ENCODE assay signal across 8 cellular contexts in the genomic region with DNA sequence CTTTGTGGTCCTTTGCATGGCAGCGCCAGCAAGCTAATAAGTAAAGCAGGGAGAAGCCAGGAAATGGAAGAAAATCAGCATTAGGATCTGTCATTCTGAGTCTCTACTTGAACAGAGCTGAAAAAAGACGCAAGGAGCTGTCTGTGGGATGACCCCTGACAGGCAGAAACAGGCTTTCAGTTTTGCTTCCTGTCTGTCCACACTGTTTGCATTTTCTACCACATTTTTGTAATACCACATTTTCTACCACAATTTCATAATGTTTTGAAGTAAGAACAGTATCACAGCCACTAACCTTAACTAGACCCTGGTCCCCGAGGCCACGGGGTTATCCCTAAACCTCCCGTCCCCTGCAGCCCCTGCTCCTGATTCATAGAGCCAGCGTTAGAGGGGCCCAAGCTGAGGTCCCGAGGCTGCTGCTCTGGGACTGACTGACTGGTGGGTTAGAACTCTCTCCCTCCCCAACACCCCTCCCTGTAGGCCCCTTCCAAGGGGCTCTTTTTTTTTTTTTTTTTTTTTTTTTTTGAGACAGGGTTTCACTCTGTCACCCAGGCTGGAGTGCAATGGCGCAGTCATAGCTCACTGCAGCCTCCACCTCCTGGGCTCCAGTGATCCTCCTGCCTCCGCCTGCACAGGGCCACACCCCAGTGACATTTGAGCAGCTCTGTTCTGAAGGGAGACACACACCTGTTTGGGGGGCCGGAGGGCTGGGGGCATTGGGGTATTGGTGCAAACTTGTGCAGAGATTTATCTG. TPM values are rescaled to one million over a fixed set of nuclear protein-coding genes. Genes with fewer than 3 reads are reported as not detected.
DNase-seq lines count a peak whose midpoint lies in the region; ATAC-seq, FAIRE-seq and TF ChIP-seq lines count a peak whose summit lies in the region.

No MANE protein-coding gene starts in this region.

- POLR2A ChIA-PET in activated CD4-positive, alpha-beta T cell treated with anti-CD3 and anti-CD28 coated beads for 36 hours (lab: Charles Lee), result interaction anchor here (1.1 kb wide), 1 partner anchor 34 kb away, joined by 4 read pairs; no protein-coding TSS in a partner anchor

- no peak for FAIRE-seq in urothelium cell line (lab: Jason Lieb, UNC)

- no peak overlapping the region for H3K27ac Mint-ChIP-seq in activated CD4-positive, alpha-beta T cell treated with anti-CD3 and anti-CD28 coated beads for 36 hours

- peak; percentile 75 for ATAC-seq in activated CD4-positive, alpha-beta T cell treated with anti-CD3 and anti-CD28 coated beads for 36 hours
- ATAC-seq in HG02763 (IDR thresholded peaks at IDR 0.05; ENCODE audit: unreplicated experiment) (peak; percentile 63), body of pancreas (no peak)

- H3K36me3 Mint-ChIP-seq in activated CD4-positive, alpha-beta T cell treated with anti-CD3 and anti-CD28 coated beads for 36 hours (ENCODE audit: low read depth), result no peaks in the 10 kb centered on the region

- peaks cover 6% of the 10 kb centered on the region for H3K27me3 Mint-ChIP-seq in activated CD4-positive, alpha-beta T cell treated with anti-CD3 and anti-CD28 coated beads for 36 hours

- intact Hi-C loops in activated CD4-positive, alpha-beta T cell treated with anti-CD3 and anti-CD28 coated beads for 36 hours (cut with DNase I, micrococcal nuclease), result no loop called here
- intact Hi-C loops in body of pancreas (cut with DNase I), result no loop called here

- H3K4me1 ChIP-seq in Peyer's patch (peaks cover 3 to 26% (median 21%) of the 10 kb centered on the region in 4 donors), body of pancreas (peaks cover 14% of the 10 kb centered on the region)

- H3K4me3 ChIP-seq in Peyer's patch, result peak overlapping the region in 1 of 4 donors; percentile 9
- no peak overlapping the region for H3K4me3 ChIP-seq in foreskin fibroblast (ENCODE audit: low read depth in 1 of 2, low read length in 2 of 2)
- H3K4me3 ChIP-seq in body of pancreas, result no peak overlapping the region

- CTCF ChIA-PET in activated CD4-positive, alpha-beta T cell treated with anti-CD3 and anti-CD28 coated beads for 36 hours (lab: Charles Lee), result interaction anchor here (0.5 kb wide), 1 partner anchor 66 kb away, joined by 4 read pairs; no protein-coding TSS in a partner anchor

- H3K9me3 Mint-ChIP-seq in activated CD4-positive, alpha-beta T cell treated with anti-CD3 and anti-CD28 coated beads for 36 hours (ENCODE audit: low read depth), result no peaks in the 10 kb centered on the region

- no peaks in the 10 kb centered on the region for H3K9me3 ChIP-seq in Peyer's patch
- H3K9me3 ChIP-seq in body of pancreas, result no peaks in the 10 kb centered on the region

- WGBS in body of pancreas, 2 donors, result 60 to 63% methylated on average over 8 to 9 of the region's 10 CpGs

- no peak overlapping the region for H3K4me3 Mint-ChIP-seq in activated CD4-positive, alpha-beta T cell treated with anti-CD3 and anti-CD28 coated beads for 36 hours

- in situ Hi-C loops in ACHN (cut with HindIII; ENCODE audit: low pct_ligation_motif_present, low pct_unique_long_range_greater_than_20kb, low sequenced_read_pairs), result no loop called here

- H3K27me3 ChIP-seq in Peyer's patch, result no peaks in the 10 kb centered on the region
- no peaks in the 10 kb centered on the region for H3K27me3 ChIP-seq in body of pancreas

- H3K36me3 ChIP-seq in Peyer's patch (no peaks in the 10 kb centered on the region), body of pancreas (replicated peaks in 1 of 2; ENCODE audit: insufficient read depth in 1 of 2, low read depth in 2 of 2) (no peaks in the 10 kb centered on the region)

- TF ChIP-seq POLR2A in Peyer's patch (IDR thresholded peaks at IDR 0.05) (no peak), body of pancreas (IDR thresholded peaks at IDR 0.05) (no peak)

- H3K27ac ChIP-seq in Peyer's patch (peak overlapping the region; percentile 52 to 75 (median 66)), body of pancreas (peak overlapping the region in 1 of 4 donors; percentile 42)

- peaks cover 25% of the 10 kb centered on the region for H3K4me1 Mint-ChIP-seq in activated CD4-positive, alpha-beta T cell treated with anti-CD3 and anti-CD28 coated beads for 36 hours

- no peak for TF ChIP-seq CTCF in Peyer's patch (IDR thresholded peaks at IDR 0.05)
- TF ChIP-seq CTCF in foreskin fibroblast (IDR thresholded peaks at IDR 0.05; ENCODE audit: low read depth, low read length), result no peak
- no peak for TF ChIP-seq CTCF in body of pancreas (IDR thresholded peaks at IDR 0.05)

- peak; percentile 58 for DNase-seq in activated CD4-positive, alpha-beta T cell treated with anti-CD3 and anti-CD28 coated beads for 36 hours
- no peak for DNase-seq in activated CD4-positive, alpha-beta T cell treated with anti-CD3 and anti-CD28 coated beads for 48 hours
- DNase-seq in Peyer's patch (peak in 1 of 3 donors; percentile 38), foreskin fibroblast (peak; percentile 48 to 68), urothelium cell line (ENCODE audit: low spot score) (no peak), ACHN (no peak), body of pancreas (no peak)

RNA-seq across cellular contexts. Expression of a gene that starts 4.0 kb away (rescaled TPM):
- total RNA-seq in activated CD4-positive, alpha-beta T cell treated with anti-CD3 and anti-CD28 coated beads for 36 hours, result not detected
- total RNA-seq in Peyer's patch (1 to 10 TPM in 1 of 4 donors, not detected in 3; 3.3 TPM), body of pancreas (1 to 10 TPM in 1 of 2 donors, not detected in 1; 2.0 TPM)

RNA-seq across cellular contexts. Expression of a gene that starts 8.1 kb away (rescaled TPM):
- total RNA-seq in activated CD4-positive, alpha-beta T cell treated with anti-CD3 and anti-CD28 coated beads for 36 hours, result 10 to 100 TPM; 52.7 to 67.1 TPM
- total RNA-seq in Peyer's patch (10 to 100 TPM; 52.3 to 92.4 (median 63.0) TPM), body of pancreas (10 to 100 TPM; 34.0 to 97.2 TPM)

RNA-seq across cellular contexts. Expression of a gene that starts 17.6 kb away (rescaled TPM):
- total RNA-seq in activated CD4-positive, alpha-beta T cell treated with anti-CD3 and anti-CD28 coated beads for 36 hours, result not detected
- total RNA-seq in Peyer's patch (under 1 TPM in 2 of 4 donors, not detected in 2; 0.28 to 0.83 TPM), body of pancreas (not detected)

RNA-seq across cellular contexts. Expression of a gene that starts 23.1 kb away (rescaled TPM):
- not detected for total RNA-seq in activated CD4-positive, alpha-beta T cell treated with anti-CD3 and anti-CD28 coated beads for 36 hours
- total RNA-seq in Peyer's patch, result 10 to 100 TPM in 2 of 4 donors, 1 to 10 TPM in 2; 1.2 to 21.5 (median 7.8) TPM
- total RNA-seq in body of pancreas, result 10 to 100 TPM; 17.8 to 48.0 TPM

RNA-seq across cellular contexts. Expression of a gene that starts 27.7 kb away (rescaled TPM):
- total RNA-seq in activated CD4-positive, alpha-beta T cell treated with anti-CD3 and anti-CD28 coated beads for 36 hours, result 10 to 100 TPM; 20.4 to 23.7 TPM
- 10 to 100 TPM; 46.4 to 69.0 (median 49.0) TPM for total RNA-seq in Peyer's patch
- 10 to 100 TPM; 28.7 to 29.6 TPM for total RNA-seq in body of pancreas

Comparison
In these comparisons a context has a peak if more than half of its experiments do, and no peak if none do; other contexts are left out.
1. DNase-seq: peak in activated CD4-positive, alpha-beta T cell treated with anti-CD3 and anti-CD28 coated beads for 36 hours (single experiment) and foreskin fibroblast (2 of 2); none in activated CD4-positive, alpha-beta T cell treated with anti-CD3 and anti-CD28 coated beads for 48 hours (single experiment), urothelium cell line (single experiment), ACHN (single experiment) and body of pancreas (0 of 4).